8 cellular contexts compared by ENCODE assay signal in genomic region chr7:42227931-42228591, GRCh38. TPM values are rescaled to one million over a fixed set of nuclear protein-coding genes. Genes with fewer than 3 reads are reported as not detected.
DNase-seq lines count a peak whose midpoint lies in the region; ATAC-seq and TF ChIP-seq lines count a peak whose summit lies in the region.

No MANE protein-coding gene starts in this region.

- H3K4me3 ChIP-seq in AG10803 (ENCODE audit: low read length) = peak overlapping the region; percentile 35

- H3K4me3 Mint-ChIP-seq in mesothelial cell of epicardium = peak overlapping the region; percentile 53

- TF ChIP-seq CTCF in AG10803 (conservative IDR thresholded peaks at IDR 0.05; ENCODE audit: low read length) (no peak), mesothelial cell of epicardium (IDR thresholded peaks at IDR 0.05; ENCODE audit: unreplicated experiment) (no peak)

- peaks cover 4% of the 10 kb centered on the region for H3K36me3 Mint-ChIP-seq in mesothelial cell of epicardium

- DNase-seq in AG10803 (ENCODE audit: low read depth) (no peak), ecto neural progenitor cell (ENCODE audit: low spot score) (peak; percentile 71), mesothelial cell of epicardium (ENCODE audit: low spot score in 2 of 2, unreplicated experiment in 2 of 2) (peak in 1 of 2 experiments; percentile 56), SHP77 (lab: John Stamatoyannopoulos, UW) (no peak), NCI-H1436 (lab: John Stamatoyannopoulos, UW) (no peak), H4 (ENCODE audit: low spot score) (no peak), NCI-H69 (lab: John Stamatoyannopoulos, UW) (no peak)

- no peaks in the 10 kb centered on the region for H3K27me3 Mint-ChIP-seq in mesothelial cell of epicardium (ENCODE audit: low read depth)

- H3K9me3 Mint-ChIP-seq in mesothelial cell of epicardium = no peaks in the 10 kb centered on the region

- H3K4me1 Mint-ChIP-seq in mesothelial cell of epicardium = peaks cover 79% of the 10 kb centered on the region

- H3K27ac Mint-ChIP-seq in mesothelial cell of epicardium = peak overlapping the region; percentile 71

- peak; percentile 48 for ATAC-seq in HG02642 (IDR thresholded peaks at IDR 0.05; ENCODE audit: poor library complexity, unreplicated experiment)

RNA-seq across cellular contexts. Expression of gene GLI3, which starts 8.9 kb away (rescaled TPM):
- total RNA-seq in mesothelial cell of epicardium = 122 to 126 TPM (median 122 TPM) in 3 replicates
- total RNA-seq in H4 (2014; rRNA removed; shearing (Covaris generic)) = 4.9 and 5.6 TPM in 2 replicates

Comparison
In these comparisons a context has a peak if more than half of its experiments do, and no peak if none do; other contexts are left out.
1. RNA of gene GLI3, which starts 8.9 kb away (total RNA-seq): 122 to 126 TPM in mesothelial cell of epicardium; 4.9 to 5.6 TPM in H4; every median in the first group is over 10 times any median in the second.